Comparison of ENCODE assay signal across 1 cellular context in genomic region chr11:6332066-6332465, GRCh38.
TF ChIP-seq lines count a peak whose summit lies in the region.

No MANE protein-coding gene starts in this region.

TF ChIP-seq in GM23338, 12 proteins besides CTCF, POLR2A, EP300 and RAD21 (continued from another document):
- TF ChIP-seq REST (IDR thresholded peaks at IDR 0.05; ENCODE audit: unreplicated experiment), result no peak
- no peak for TF ChIP-seq ZNF462 (CRISPR knock-in tag; IDR thresholded peaks at IDR 0.05)
- TF ChIP-seq STAT1 (IDR thresholded peaks at IDR 0.05; ENCODE audit: unreplicated experiment), result no peak
- TF ChIP-seq ZNF114 (CRISPR knock-in tag; IDR thresholded peaks at IDR 0.05), result no peak
- no peak for TF ChIP-seq EZH2phosphoT487 (IDR thresholded peaks at IDR 0.05; ENCODE audit: unreplicated experiment)
- no peak for TF ChIP-seq ETS1 (IDR thresholded peaks at IDR 0.05)
